18 cellular contexts compared by ENCODE assay signal in the genomic region with DNA sequence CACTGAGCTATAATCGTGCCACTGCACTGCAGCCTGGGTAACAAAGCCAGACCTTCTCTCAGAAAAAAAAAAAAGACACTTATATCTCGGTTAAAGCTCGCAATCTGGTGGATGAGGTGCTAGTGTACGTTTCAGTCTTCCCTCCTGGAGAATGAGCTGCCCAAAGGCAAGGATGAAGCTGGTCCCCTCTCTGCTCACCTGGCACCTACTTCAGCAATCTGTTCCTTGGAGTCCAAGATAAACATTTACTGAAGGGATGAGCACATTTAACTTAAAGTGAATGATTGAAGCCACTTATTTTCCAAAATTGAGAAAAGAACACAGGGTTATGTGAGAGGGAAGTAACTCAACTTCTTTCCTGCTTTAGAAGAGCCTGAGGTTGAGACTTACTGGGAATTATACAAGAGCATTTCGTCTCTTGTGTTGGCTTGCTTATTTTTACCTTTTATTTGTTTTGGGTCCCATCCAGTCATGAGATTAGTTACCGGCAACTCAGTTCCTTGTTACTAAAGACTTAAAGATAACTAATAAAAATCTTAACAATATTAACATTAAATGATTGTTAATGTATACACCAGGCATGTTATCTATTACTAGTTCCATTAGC. TPM values are rescaled to one million over a fixed set of nuclear protein-coding genes. Genes with fewer than 3 reads are reported as not detected.
DNase-seq lines count a peak whose midpoint lies in the region; ATAC-seq and TF ChIP-seq lines count a peak whose summit lies in the region.
"Had no signal": no experiment of that assay in that cellular context is flagged by ENCODE, and none has a peak within 500 bp of the region (broad histone marks: within the 10 kb centered on the region; RNA-seq: fewer than 3 reads in every experiment).

No MANE protein-coding gene starts in this region.

- CTCF ChIA-PET in SK-N-SH (lab: Yijun Ruan, JAX), result no interaction called here

- TF ChIP-seq CTCF in 22Rv1 (IDR thresholded peaks at IDR 0.05) (no peak), lung (IDR thresholded peaks at IDR 0.05; ENCODE audit: control extremely low read depth, extremely low read depth) (no peak), type B pancreatic cell (conservative IDR thresholded peaks at IDR 0.05) (no peak), SK-N-SH (IDR thresholded peaks at IDR 0.05) (no peak), tibial nerve (IDR thresholded peaks at IDR 0.05) (no peak)

- H3K27me3 ChIP-seq in lung (ENCODE audit: control insufficient read depth, insufficient read depth), result no peaks in the 10 kb centered on the region
- H3K27me3 ChIP-seq in SK-N-SH (ENCODE audit: insufficient read depth), result no peaks in the 10 kb centered on the region
- H3K27me3 ChIP-seq in tibial nerve, result no peaks in the 10 kb centered on the region
- H3K27me3 ChIP-seq: BLaER1 treated with 17β-estradiol and CSF1 and Interleukin-3, amounts not matched to agents 10 nM and 100 nM had no signal

- POLR2A ChIA-PET in SK-N-SH (lab: Yijun Ruan, JAX), result no interaction called here

- H4K20me1 ChIP-seq in SK-N-SH (ENCODE audit: insufficient read depth), result no peaks in the 10 kb centered on the region
- H4K20me1 ChIP-seq: BLaER1 treated with 17β-estradiol and CSF1 and Interleukin-3, amounts not matched to agents 10 nM and 100 nM had no signal

- peak overlapping the region; percentile 3 for H3K27ac Mint-ChIP-seq in type B pancreatic cell
- H3K27ac Mint-ChIP-seq: CD4-positive, alpha-beta T cell; HFFc6 had no signal

- no peak overlapping the region for H3K4me3 Mint-ChIP-seq in type B pancreatic cell
- H3K4me3 Mint-ChIP-seq: CD4-positive, alpha-beta T cell; HFFc6 had no signal

- H3K9me3 Mint-ChIP-seq in type B pancreatic cell, result no peaks in the 10 kb centered on the region
- H3K9me3 Mint-ChIP-seq: CD4-positive, alpha-beta T cell; HFFc6 had no signal

- H3K4me2 ChIP-seq in SK-N-SH, result no peak overlapping the region
- H3K4me2 ChIP-seq: BLaER1 treated with 17β-estradiol and CSF1 and Interleukin-3, amounts not matched to agents 10 nM and 100 nM had no signal

- 65 to 92% methylated on average over 6 of the region's 6 CpGs for WGBS in lung, 2 donors
- WGBS in SK-N-SH (ENCODE audit: low lambda C conversion rate), result 38% methylated on average over 6 of the region's 6 CpGs
- 77 to 82% methylated on average over 6 of the region's 6 CpGs for WGBS in tibial nerve, 2 donors

- H3K79me2 ChIP-seq in SK-N-SH (ENCODE audit: insufficient read depth), result no peaks in the 10 kb centered on the region

- no peak for TF ChIP-seq POLR2A in tibial nerve (IDR thresholded peaks at IDR 0.05)

- TF ChIP-seq EP300 in SK-N-SH (IDR thresholded peaks at IDR 0.05; ENCODE audit: borderline replicate concordance in 1 of 2, low read depth in 1 of 2, low read length in 1 of 2), result no peak
- TF ChIP-seq EP300 in tibial nerve (IDR thresholded peaks at IDR 0.05), result no peak

- no peaks in the 10 kb centered on the region for H3K4me1 Mint-ChIP-seq in type B pancreatic cell (ENCODE audit: unreplicated experiment)

- H3K36me3 ChIP-seq in lung (ENCODE audit: control insufficient read depth in 2 of 2, insufficient read depth in 2 of 2, low read length in 2 of 2) (no peaks in the 10 kb centered on the region), SK-N-SH (replicated peaks in 1 of 2; ENCODE audit: control insufficient read depth in 1 of 2, insufficient read depth in 2 of 2, low read length in 1 of 2) (no peaks in the 10 kb centered on the region), tibial nerve (no peaks in the 10 kb centered on the region)
- H3K36me3 ChIP-seq: BLaER1 treated with 17β-estradiol and CSF1 and Interleukin-3, amounts not matched to agents 10 nM and 100 nM; HAP-1 had no signal

- H3K9me3 ChIP-seq in lung (ENCODE audit: control insufficient read depth in 2 of 2, insufficient read depth in 1 of 2, low read length in 1 of 2) (no peaks in the 10 kb centered on the region), SK-N-SH (no peaks in the 10 kb centered on the region), tibial nerve (no peaks in the 10 kb centered on the region)
- H3K9me3 ChIP-seq: HAP-1 had no signal

- H2AFZ ChIP-seq in SK-N-SH (ENCODE audit: low read depth), result no peak overlapping the region

- H3K36me3 Mint-ChIP-seq in type B pancreatic cell, result no peaks in the 10 kb centered on the region

- ATAC-seq in esophagus mucosa (peak; percentile 53), lung (ENCODE audit: insufficient read depth, low FRiP score) (peak; percentile 62)

- TF ChIP-seq RAD21 in SK-N-SH (IDR thresholded peaks at IDR 0.05; ENCODE audit: low read length), result no peak

- H3K4me1 ChIP-seq in lung (ENCODE audit: control insufficient read depth in 2 of 2, insufficient read depth in 2 of 2, low read length in 2 of 2) (no peaks in the 10 kb centered on the region), SK-N-SH (ENCODE audit: control insufficient read depth in 1 of 2, insufficient read depth in 2 of 2, low read depth in 1 of 2, low read length in 1 of 2) (no peaks in the 10 kb centered on the region; a peak in 1 of 4 replicates), tibial nerve (no peaks in the 10 kb centered on the region)
- H3K4me1 ChIP-seq: HAP-1 had no signal

- H3F3A ChIP-seq in SK-N-SH (replicated peaks; ENCODE audit: insufficient read depth), result no peaks in the 10 kb centered on the region

- no peaks in the 10 kb centered on the region for H3K9me2 ChIP-seq in SK-N-SH

- no peak overlapping the region for H3K9ac ChIP-seq in SK-N-SH
- H3K9ac ChIP-seq: BLaER1 treated with 17β-estradiol and CSF1 and Interleukin-3, amounts not matched to agents 10 nM and 100 nM had no signal

- H3K27ac ChIP-seq in 22Rv1 (peak overlapping the region; percentile 81), lung (ENCODE audit: low read depth in 1 of 2, low read length in 1 of 2) (peak overlapping the region in 1 of 2 donors; percentile 38), SK-N-SH (ENCODE audit: low read depth in 2 of 2, low read length in 1 of 2) (no peak overlapping the region), tibial nerve (no peak overlapping the region)
- H3K27ac ChIP-seq: BLaER1 treated with 17β-estradiol and CSF1 and Interleukin-3, amounts not matched to agents 10 nM and 100 nM had no signal

- no peak for DNase-seq in lung (ENCODE audit: low spot score)
- no peak for DNase-seq in type B pancreatic cell (ENCODE audit: extremely low spot score, unreplicated experiment)
- no peak for DNase-seq in iPS-NIHi11 (ENCODE audit: low spot score)
- no peak for DNase-seq in SK-N-SH
- DNase-seq in NCI-H2227 (lab: John Stamatoyannopoulos, UW; ENCODE audit: unreplicated experiment), result no peak
- no peak for DNase-seq in tibial nerve (ENCODE audit: low spot score in 2 of 2)
- DNase-seq: 8988T; Calu3; CD4-positive, alpha-beta T cell; DMS 273 treated with DMSO at 0.1 percent for 48 hours; HFFc6 had no signal

- no peaks in the 10 kb centered on the region for H3K27me3 Mint-ChIP-seq in type B pancreatic cell

- H3K4me3 ChIP-seq in lung, result no peak overlapping the region
- H3K4me3 ChIP-seq in SK-N-SH (ENCODE audit: low read depth in 2 of 2, low read length in 1 of 2), result no peak overlapping the region
- H3K4me3 ChIP-seq in tibial nerve, result no peak overlapping the region
- H3K4me3 ChIP-seq: BLaER1 treated with 17β-estradiol and CSF1 and Interleukin-3, amounts not matched to agents 10 nM and 100 nM; HAP-1 had no signal

TF ChIP-seq in SK-N-SH, 30 proteins besides CTCF, POLR2A, EP300 and RAD21:
- TF ChIP-seq EZH2phosphoT487 (IDR thresholded peaks at IDR 0.05; ENCODE audit: borderline replicate concordance, low read depth), result no peak
- TF ChIP-seq SIN3A (IDR thresholded peaks at IDR 0.05; ENCODE audit: borderline replicate concordance, low read depth, low read length), result no peak
- TF ChIP-seq YY1 (IDR thresholded peaks at IDR 0.05; ENCODE audit: low read depth), result no peak
- no peak for TF ChIP-seq ELF1 (IDR thresholded peaks at IDR 0.05)
- no peak for TF ChIP-seq MXI1 (IDR thresholded peaks at IDR 0.05; ENCODE audit: low read depth, low read length)
- TF ChIP-seq FOSL2 (IDR thresholded peaks at IDR 0.05; ENCODE audit: borderline replicate concordance, low read depth), result no peak
- TF ChIP-seq NFIC (IDR thresholded peaks at IDR 0.05; ENCODE audit: borderline replicate concordance), result no peak
- no peak for TF ChIP-seq FOXM1 (IDR thresholded peaks at IDR 0.05; ENCODE audit: low read depth)
- TF ChIP-seq, protein P1, sequence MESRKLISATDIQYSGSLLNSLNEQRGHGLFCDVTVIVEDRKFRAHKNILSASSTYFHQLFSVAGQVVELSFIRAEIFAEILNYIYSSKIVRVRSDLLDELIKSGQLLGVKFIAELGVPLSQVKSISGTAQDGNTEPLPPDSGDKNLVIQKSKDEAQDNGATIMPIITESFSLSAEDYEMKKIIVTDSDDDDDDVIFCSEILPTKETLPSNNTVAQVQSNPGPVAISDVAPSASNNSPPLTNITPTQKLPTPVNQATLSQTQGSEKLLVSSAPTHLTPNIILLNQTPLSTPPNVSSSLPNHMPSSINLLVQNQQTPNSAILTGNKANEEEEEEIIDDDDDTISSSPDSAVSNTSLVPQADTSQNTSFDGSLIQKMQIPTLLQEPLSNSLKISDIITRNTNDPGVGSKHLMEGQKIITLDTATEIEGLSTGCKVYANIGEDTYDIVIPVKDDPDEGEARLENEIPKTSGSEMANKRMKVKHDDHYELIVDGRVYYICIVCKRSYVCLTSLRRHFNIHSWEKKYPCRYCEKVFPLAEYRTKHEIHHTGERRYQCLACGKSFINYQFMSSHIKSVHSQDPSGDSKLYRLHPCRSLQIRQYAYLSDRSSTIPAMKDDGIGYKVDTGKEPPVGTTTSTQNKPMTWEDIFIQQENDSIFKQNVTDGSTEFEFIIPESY (IDR thresholded peaks at IDR 0.05; ENCODE audit: borderline replicate concordance, low read depth), result no peak

RNA-seq across cellular contexts. Expression of gene COLEC12, which starts 33.6 kb away (rescaled TPM):
- 0.68 TPM for total RNA-seq in esophagus mucosa
- total RNA-seq in lung, result 100 to 1,000 TPM in 1 of 2 donors, 10 to 100 TPM in 1; 40.2 to 108 TPM
- 10 to 100 TPM; 10.3 to 16.0 TPM for polyA plus RNA-seq in lung
- total RNA-seq in type B pancreatic cell (ENCODE audit: low replicate concordance), result 6.5 and 61.3 TPM in 2 replicates
- 28.1 and 41.2 TPM in 2 replicates for polyA plus RNA-seq in SK-N-SH (2012; rRNA removed)
- polyA plus RNA-seq in SK-N-SH (2012; cell fraction: cytosol; rRNA removed), result 39.8 and 50.1 TPM in 2 replicates
- polyA plus RNA-seq in SK-N-SH (2012; cell fraction: nucleus; rRNA removed), result 17.8 and 20.5 TPM in 2 replicates
- total RNA-seq in tibial nerve, result 10 to 100 TPM in 3 of 4 donors, 1 to 10 TPM in 1; 8.3 to 22.2 (median 21.4) TPM
- total RNA-seq: Calu3; CD4-positive, alpha-beta T cell; HT1080 had no signal

RNA-seq across cellular contexts. Expression of gene CETN1, which starts 46.1 kb away (rescaled TPM):
- total RNA-seq in esophagus mucosa (not detected), lung (not detected), type B pancreatic cell (ENCODE audit: low replicate concordance) (not detected in 2 replicates), tibial nerve (not detected)
- polyA plus RNA-seq in lung (not detected), SK-N-SH (2012; rRNA removed) (not detected in 2 replicates)
- not detected in 2 replicates for polyA plus RNA-seq in SK-N-SH (2012; cell fraction: cytosol; rRNA removed)
- not detected in 2 replicates for polyA plus RNA-seq in SK-N-SH (2012; cell fraction: nucleus; rRNA removed)
- total RNA-seq: Calu3; CD4-positive, alpha-beta T cell; Daoy; H1; HFFc6; HT1080 had no signal
- polyA plus RNA-seq: H1 had no signal
